Comparison of ENCODE assay signal across 24 cellular contexts in genomic region chr13:66364346-66364745, GRCh38.
DNase-seq lines count a peak whose midpoint lies in the region; ATAC-seq and TF ChIP-seq lines count a peak whose summit lies in the region.
"Had no signal": no experiment of that assay in that cellular context is flagged by ENCODE, and none has a peak within 500 bp of the region (broad histone marks: within the 10 kb centered on the region; RNA-seq: fewer than 3 reads in every experiment).

No MANE protein-coding gene starts in this region.

- no peak overlapping the region for H3K4me3 Mint-ChIP-seq in activated CD8-positive, alpha-beta T cell treated with anti-CD3 and anti-CD28 coated beads for 36 hours
- H3K4me3 Mint-ChIP-seq: CD14-positive monocyte; CD4-positive, alpha-beta memory T cell; CD4-positive, CD25-positive, alpha-beta regulatory T cell; CD8-positive, alpha-beta memory T cell had no signal

- no peak overlapping the region for H3K9ac ChIP-seq in OCI-LY1 (ENCODE audit: low read length)
- H3K9ac ChIP-seq: BLaER1 had no signal

- H3K9me3 Mint-ChIP-seq in activated CD8-positive, alpha-beta T cell treated with anti-CD3 and anti-CD28 coated beads for 36 hours: no peaks in the 10 kb centered on the region

- TF ChIP-seq CTCF in AG04450 (IDR thresholded peaks at IDR 0.05; ENCODE audit: low read depth, low read length): no peak
- TF ChIP-seq CTCF in OCI-LY1 (IDR thresholded peaks at IDR 0.05; ENCODE audit: low read length): no peak
- no peak for TF ChIP-seq CTCF in activated CD8-positive, alpha-beta T cell treated with anti-CD3 and anti-CD28 coated beads for 36 hours (IDR thresholded peaks at IDR 0.05)

- no peak overlapping the region for H3K27ac Mint-ChIP-seq in activated CD8-positive, alpha-beta T cell treated with anti-CD3 and anti-CD28 coated beads for 36 hours
- H3K27ac Mint-ChIP-seq: CD4-positive, alpha-beta memory T cell; CD8-positive, alpha-beta memory T cell had no signal

- H3K9me3 ChIP-seq in AG04450 (ENCODE audit: control insufficient read depth, insufficient read depth, low read length) (no peaks in the 10 kb centered on the region), OCI-LY1 (ENCODE audit: low read length) (peaks cover 7% of the 10 kb centered on the region; the same call in 1 of the 2 replicates)
- H3K9me3 ChIP-seq: A549, BE2C, BLaER1 had no signal

- H3K4me1 Mint-ChIP-seq in activated CD8-positive, alpha-beta T cell treated with anti-CD3 and anti-CD28 coated beads for 36 hours (ENCODE audit: low read depth): no peaks in the 10 kb centered on the region
- H3K4me1 Mint-ChIP-seq: CD14-positive monocyte; CD4-positive, alpha-beta memory T cell; CD4-positive, CD25-positive, alpha-beta regulatory T cell; CD8-positive, alpha-beta memory T cell had no signal

- H3K27ac ChIP-seq in AG04450 (ENCODE audit: low read depth, low read length): no peak overlapping the region
- H3K27ac ChIP-seq in OCI-LY1 (ENCODE audit: low read depth, low read length, poor library complexity, severe bottlenecking): peak overlapping the region; percentile 60
- H3K27ac ChIP-seq: 22Rv1, A549, BLaER1 had no signal

- no peaks in the 10 kb centered on the region for H3K79me2 ChIP-seq in OCI-LY1 (ENCODE audit: insufficient read depth, low read length)

- H3K4me3 ChIP-seq in AG04450 (ENCODE audit: low read depth, low read length) (no peak overlapping the region), OCI-LY1 (ENCODE audit: low read depth, low read length, poor library complexity, severe bottlenecking) (no peak overlapping the region)
- H3K4me3 ChIP-seq: A549, BLaER1, GM12878 had no signal

- intact Hi-C loops in activated CD8-positive, alpha-beta T cell treated with anti-CD3 and anti-CD28 coated beads for 36 hours (cut with micrococcal nuclease): no loop called here

- no peaks in the 10 kb centered on the region for H3K27me3 ChIP-seq in AG04450 (ENCODE audit: control insufficient read depth, insufficient read depth, low read length)
- H3K27me3 ChIP-seq in OCI-LY1 (ENCODE audit: insufficient read depth, low read length): no peaks in the 10 kb centered on the region
- H3K27me3 ChIP-seq: BE2C, BLaER1 had no signal

- H3K27me3 Mint-ChIP-seq in activated CD8-positive, alpha-beta T cell treated with anti-CD3 and anti-CD28 coated beads for 36 hours: no peaks in the 10 kb centered on the region
- H3K27me3 Mint-ChIP-seq: CD4-positive, alpha-beta memory T cell; CD4-positive, CD25-positive, alpha-beta regulatory T cell; CD8-positive, alpha-beta memory T cell had no signal

- POLR2A ChIA-PET in AG04450 (lab: Yijun Ruan, JAX): no interaction called here
- POLR2A ChIA-PET in activated CD8-positive, alpha-beta T cell treated with anti-CD3 and anti-CD28 coated beads for 36 hours (lab: Charles Lee): no interaction called here

- no peaks in the 10 kb centered on the region for H3F3A ChIP-seq in OCI-LY1 (ENCODE audit: insufficient read depth, low read length)

- H3K4me2 ChIP-seq in OCI-LY1 (ENCODE audit: low read length): no peak overlapping the region
- H3K4me2 ChIP-seq: A549, BLaER1 had no signal

- H3K9me2 ChIP-seq in OCI-LY1 (ENCODE audit: low read depth, low read length): no peaks in the 10 kb centered on the region

- ATAC-seq in activated CD8-positive, alpha-beta T cell treated with anti-CD3 and anti-CD28 coated beads for 36 hours: no peak
- ATAC-seq: A549, GM12878 had no signal

- peaks cover 35% of the 10 kb centered on the region for H3K4me1 ChIP-seq in OCI-LY1 (ENCODE audit: insufficient read depth, low read length, severe bottlenecking)
- H3K4me1 ChIP-seq: A549, BE2C, BLaER1 had no signal

- H3K36me3 ChIP-seq in OCI-LY1 (ENCODE audit: insufficient read depth, low read length): no peaks in the 10 kb centered on the region; the same call in 1 of the 2 replicates
- H3K36me3 ChIP-seq: BE2C, BLaER1 had no signal

- H4K20me1 ChIP-seq in OCI-LY1 (ENCODE audit: insufficient read depth, low read length): no peaks in the 10 kb centered on the region
- H4K20me1 ChIP-seq: BLaER1 had no signal

- DNase-seq in AG04450 (ENCODE audit: low read depth, low spot score) (peak; percentile 6), fibroblast of peridontal ligament (ENCODE audit: extremely low read depth) (peak; percentile 29), T-helper 9 cell (no peak), foreskin melanocyte (no peak)
- no peak for DNase-seq in activated CD8-positive, alpha-beta T cell treated with anti-CD3 and anti-CD28 coated beads for 36 hours
- DNase-seq: BE2C; C1 segment of cervical spinal cord; CD4-positive, alpha-beta memory T cell; CD4-positive, CD25-positive, alpha-beta regulatory T cell; CD8-positive, alpha-beta memory T cell; COR-L47; DMS 273 treated with DMSO at 0.1 percent for 48 hours; DMS153; DMS53; DMS79; DND-41; EL; GDM1 had no signal

- CTCF ChIA-PET in AG04450 (lab: Charles Lee): no interaction called here
- CTCF ChIA-PET in activated CD8-positive, alpha-beta T cell treated with anti-CD3 and anti-CD28 coated beads for 36 hours (lab: Charles Lee): no interaction called here

- H3K36me3 Mint-ChIP-seq in activated CD8-positive, alpha-beta T cell treated with anti-CD3 and anti-CD28 coated beads for 36 hours (ENCODE audit: low read depth): no peaks in the 10 kb centered on the region
- H3K36me3 Mint-ChIP-seq: CD14-positive monocyte; CD4-positive, alpha-beta memory T cell; CD4-positive, CD25-positive, alpha-beta regulatory T cell; CD8-positive, alpha-beta memory T cell had no signal

- peak overlapping the region; percentile 4; the same call in 1 of the 2 replicates for H2AFZ ChIP-seq in OCI-LY1 (ENCODE audit: low read length)

Comparison
In these comparisons a context has a peak if more than half of its experiments do, and no peak if none do; other contexts are left out.
1. DNase-seq: peak in AG04450 (single experiment) and fibroblast of peridontal ligament (single experiment); none in T-helper 9 cell (single experiment), activated CD8-positive, alpha-beta T cell treated with anti-CD3 and anti-CD28 coated beads for 36 hours (single experiment) and foreskin melanocyte (single experiment).